In the genomic region with DNA sequence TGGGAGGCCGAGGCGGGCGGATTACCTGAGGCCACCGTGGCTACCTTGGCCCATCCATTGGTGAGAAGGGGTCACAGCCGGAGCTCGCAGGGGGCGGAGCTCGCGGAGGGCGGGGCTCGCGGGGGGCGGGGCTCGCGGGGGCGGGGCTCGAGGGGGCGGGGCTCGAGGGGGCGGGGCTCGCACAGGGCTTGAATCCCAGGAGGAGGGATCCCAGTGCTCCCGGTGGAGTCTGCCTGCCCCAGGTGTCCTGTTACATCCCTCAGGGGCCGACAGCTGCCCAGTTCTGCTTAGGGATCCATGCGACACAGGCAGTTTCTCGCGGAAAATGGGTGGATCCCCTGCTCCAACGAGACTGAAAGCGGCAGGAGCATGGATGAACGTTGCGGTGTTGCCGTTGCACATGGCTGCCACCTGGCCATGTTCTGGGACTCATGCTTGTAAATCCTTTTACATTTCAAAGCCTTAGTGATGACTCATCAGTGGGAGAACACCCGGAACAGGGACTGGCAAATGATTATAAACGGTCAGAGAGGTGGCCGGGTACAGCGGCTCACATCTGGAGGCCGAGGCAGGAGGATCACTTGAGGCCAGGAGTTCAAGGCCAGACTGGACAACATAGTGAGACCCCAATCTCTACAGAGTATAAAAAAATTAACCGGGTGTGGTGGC, we compare ENCODE assay signal across 1 cellular context.
TF ChIP-seq lines count a peak whose summit lies in the region.

No MANE protein-coding gene starts in this region.

TF ChIP-seq in HEK293, 187 proteins besides CTCF, POLR2A, EP300 and RAD21 (continued from another document):
- TF ChIP-seq, protein P1, sequence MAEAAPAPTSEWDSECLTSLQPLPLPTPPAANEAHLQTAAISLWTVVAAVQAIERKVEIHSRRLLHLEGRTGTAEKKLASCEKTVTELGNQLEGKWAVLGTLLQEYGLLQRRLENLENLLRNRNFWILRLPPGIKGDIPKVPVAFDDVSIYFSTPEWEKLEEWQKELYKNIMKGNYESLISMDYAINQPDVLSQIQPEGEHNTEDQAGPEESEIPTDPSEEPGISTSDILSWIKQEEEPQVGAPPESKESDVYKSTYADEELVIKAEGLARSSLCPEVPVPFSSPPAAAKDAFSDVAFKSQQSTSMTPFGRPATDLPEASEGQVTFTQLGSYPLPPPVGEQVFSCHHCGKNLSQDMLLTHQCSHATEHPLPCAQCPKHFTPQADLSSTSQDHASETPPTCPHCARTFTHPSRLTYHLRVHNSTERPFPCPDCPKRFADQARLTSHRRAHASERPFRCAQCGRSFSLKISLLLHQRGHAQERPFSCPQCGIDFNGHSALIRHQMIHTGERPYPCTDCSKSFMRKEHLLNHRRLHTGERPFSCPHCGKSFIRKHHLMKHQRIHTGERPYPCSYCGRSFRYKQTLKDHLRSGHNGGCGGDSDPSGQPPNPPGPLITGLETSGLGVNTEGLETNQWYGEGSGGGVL (tag by site-specific recombination; IDR thresholded peaks at IDR 0.05), result peak; percentile 31; the same call in 1 of the 2 replicates
- TF ChIP-seq SP3 (tag by site-specific recombination; IDR thresholded peaks at IDR 0.05) (peak; percentile 68; the same call in 1 of the 2 replicates), ZNF670 (tag by site-specific recombination; IDR thresholded peaks at IDR 0.05; ENCODE audit: low read depth) (no peak), ZNF544 (tag by site-specific recombination; IDR thresholded peaks at IDR 0.05) (no peak), ZNF239 (tag by site-specific recombination; IDR thresholded peaks at IDR 0.05) (0 out of 2 replicates have a peak, but pooled peaks have one; percentile 37), SP2 (tag by site-specific recombination; IDR thresholded peaks at IDR 0.05) (peak; percentile 62), ZFP69B (tag by site-specific recombination; IDR thresholded peaks at IDR 0.05) (peak; percentile 55), ZNF112 (tag by site-specific recombination; IDR thresholded peaks at IDR 0.05) (no peak), KLF1 (tag by site-specific recombination; IDR thresholded peaks at IDR 0.05) (peak; percentile 59), BCL11A (tag by site-specific recombination; IDR thresholded peaks at IDR 0.05; ENCODE audit: low read depth) (peak; percentile 66; the same call in 1 of the 2 replicates), ZNF114 (tag by site-specific recombination; IDR thresholded peaks at IDR 0.05) (no peak), ZNF202 (tag by site-specific recombination; IDR thresholded peaks at IDR 0.05; ENCODE audit: borderline replicate concordance) (no peak), ZNF350 (tag by site-specific recombination; IDR thresholded peaks at IDR 0.05) (no peak), ZNF558 (tag by site-specific recombination; IDR thresholded peaks at IDR 0.05) (peak; percentile 59; the same call in 1 of the 2 replicates), ZNF416 (tag by site-specific recombination; IDR thresholded peaks at IDR 0.05) (no peak), ZNF433 (tag by site-specific recombination; IDR thresholded peaks at IDR 0.05; ENCODE audit: low read depth) (no peak), IKZF3 (tag by site-specific recombination; IDR thresholded peaks at IDR 0.05) (peak; percentile 94), ZNF121 (tag by site-specific recombination; IDR thresholded peaks at IDR 0.05) (peak; percentile 99)
- TF ChIP-seq, protein P2, sequence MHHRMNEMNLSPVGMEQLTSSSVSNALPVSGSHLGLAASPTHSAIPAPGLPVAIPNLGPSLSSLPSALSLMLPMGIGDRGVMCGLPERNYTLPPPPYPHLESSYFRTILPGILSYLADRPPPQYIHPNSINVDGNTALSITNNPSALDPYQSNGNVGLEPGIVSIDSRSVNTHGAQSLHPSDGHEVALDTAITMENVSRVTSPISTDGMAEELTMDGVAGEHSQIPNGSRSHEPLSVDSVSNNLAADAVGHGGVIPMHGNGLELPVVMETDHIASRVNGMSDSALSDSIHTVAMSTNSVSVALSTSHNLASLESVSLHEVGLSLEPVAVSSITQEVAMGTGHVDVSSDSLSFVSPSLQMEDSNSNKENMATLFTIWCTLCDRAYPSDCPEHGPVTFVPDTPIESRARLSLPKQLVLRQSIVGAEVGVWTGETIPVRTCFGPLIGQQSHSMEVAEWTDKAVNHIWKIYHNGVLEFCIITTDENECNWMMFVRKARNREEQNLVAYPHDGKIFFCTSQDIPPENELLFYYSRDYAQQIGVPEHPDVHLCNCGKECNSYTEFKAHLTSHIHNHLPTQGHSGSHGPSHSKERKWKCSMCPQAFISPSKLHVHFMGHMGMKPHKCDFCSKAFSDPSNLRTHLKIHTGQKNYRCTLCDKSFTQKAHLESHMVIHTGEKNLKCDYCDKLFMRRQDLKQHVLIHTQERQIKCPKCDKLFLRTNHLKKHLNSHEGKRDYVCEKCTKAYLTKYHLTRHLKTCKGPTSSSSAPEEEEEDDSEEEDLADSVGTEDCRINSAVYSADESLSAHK (tag by site-specific recombination; IDR thresholded peaks at IDR 0.05), result peak; percentile 62
- TF ChIP-seq, protein P3, sequence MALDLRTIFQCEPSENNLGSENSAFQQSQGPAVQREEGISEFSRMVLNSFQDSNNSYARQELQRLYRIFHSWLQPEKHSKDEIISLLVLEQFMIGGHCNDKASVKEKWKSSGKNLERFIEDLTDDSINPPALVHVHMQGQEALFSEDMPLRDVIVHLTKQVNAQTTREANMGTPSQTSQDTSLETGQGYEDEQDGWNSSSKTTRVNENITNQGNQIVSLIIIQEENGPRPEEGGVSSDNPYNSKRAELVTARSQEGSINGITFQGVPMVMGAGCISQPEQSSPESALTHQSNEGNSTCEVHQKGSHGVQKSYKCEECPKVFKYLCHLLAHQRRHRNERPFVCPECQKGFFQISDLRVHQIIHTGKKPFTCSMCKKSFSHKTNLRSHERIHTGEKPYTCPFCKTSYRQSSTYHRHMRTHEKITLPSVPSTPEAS (tag by site-specific recombination; IDR thresholded peaks at IDR 0.05), result no peak
- TF ChIP-seq, protein P4, sequence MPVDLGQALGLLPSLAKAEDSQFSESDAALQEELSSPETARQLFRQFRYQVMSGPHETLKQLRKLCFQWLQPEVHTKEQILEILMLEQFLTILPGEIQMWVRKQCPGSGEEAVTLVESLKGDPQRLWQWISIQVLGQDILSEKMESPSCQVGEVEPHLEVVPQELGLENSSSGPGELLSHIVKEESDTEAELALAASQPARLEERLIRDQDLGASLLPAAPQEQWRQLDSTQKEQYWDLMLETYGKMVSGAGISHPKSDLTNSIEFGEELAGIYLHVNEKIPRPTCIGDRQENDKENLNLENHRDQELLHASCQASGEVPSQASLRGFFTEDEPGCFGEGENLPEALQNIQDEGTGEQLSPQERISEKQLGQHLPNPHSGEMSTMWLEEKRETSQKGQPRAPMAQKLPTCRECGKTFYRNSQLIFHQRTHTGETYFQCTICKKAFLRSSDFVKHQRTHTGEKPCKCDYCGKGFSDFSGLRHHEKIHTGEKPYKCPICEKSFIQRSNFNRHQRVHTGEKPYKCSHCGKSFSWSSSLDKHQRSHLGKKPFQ (tag by site-specific recombination; IDR thresholded peaks at IDR 0.05), result no peak
